Comparison of ENCODE assay signal across 35 cellular contexts in the genomic region with DNA sequence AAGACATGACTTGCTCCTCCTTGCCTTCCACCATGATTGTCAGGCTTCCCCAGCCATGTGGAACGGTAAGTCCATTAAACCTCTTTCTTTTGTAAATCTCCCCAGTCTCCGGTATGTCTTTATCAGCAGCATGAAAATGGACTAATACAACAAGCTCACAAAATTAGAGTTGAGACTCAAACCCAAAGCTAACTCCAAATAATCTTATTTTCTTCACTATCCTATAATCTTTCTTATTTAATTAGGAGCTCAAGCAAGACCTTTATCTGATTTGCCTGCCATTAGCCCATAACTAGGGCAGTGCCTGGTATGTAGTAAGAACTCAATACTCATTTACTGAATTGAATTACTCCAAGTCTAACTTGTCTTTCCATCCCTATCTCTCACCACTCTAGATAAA.
"Had no signal": no experiment of that assay in that cellular context is flagged by ENCODE, and none has a peak within 500 bp of the region (broad histone marks: within the 10 kb centered on the region; RNA-seq: fewer than 3 reads in every experiment).

No MANE protein-coding gene starts in this region.

- H3K4me3 Mint-ChIP-seq: activated CD4-positive, alpha-beta memory T cell treated with anti-CD3 and anti-CD28 coated beads, Interleukin-2, amount 10 ng/mL, durations not matched to agents 7 days and 5 days; activated CD4-positive, alpha-beta T cell treated with anti-CD3 and anti-CD28 coated beads for 36 hours; activated CD8-positive, alpha-beta memory T cell treated with anti-CD3 and anti-CD28 coated beads, Interleukin-2, amount 10 ng/mL, durations not matched to agents 7 days and 5 days; activated CD8-positive, alpha-beta T cell treated with anti-CD3 and anti-CD28 coated beads, Interleukin-2, amount 10 ng/mL, durations not matched to agents 7 days and 5 days; activated naive CD4-positive, alpha-beta T cell treated with anti-CD3 and anti-CD28 coated beads, Interleukin-2, amount 10 ng/mL, durations not matched to agents 7 days and 5 days; activated naive CD4-positive, alpha-beta T cell treated with anti-CD3 and anti-CD28 coated beads, Interleukin-2, amount 50 U/mL, for 24 hours; activated naive CD8-positive, alpha-beta T cell; activated naive CD8-positive, alpha-beta T cell treated with anti-CD3 and anti-CD28 coated beads, Interleukin-2, amount 10 ng/mL, durations not matched to agents 7 days and 5 days; activated naive CD8-positive, alpha-beta T cell treated with anti-CD3 and anti-CD28 coated beads, Interleukin-2, amount 50 U/mL, for 24 hours; activated T-cell treated with anti-CD3 and anti-CD28 coated beads, Interleukin-2, amount 50 U/mL, for 24 hours; brain; central memory CD8-positive, alpha-beta T cell; T-helper 1 cell treated with Interleukin-12 subunit alpha and Interleukin-12 subunit beta and Interleukin-4 antibody, amounts not matched to agents 30 μg/mL and 1 μg/mL, for 36 hours; T-helper 2 cell treated with Interferon-gamma antibody and Interleukin-4, amounts not matched to agents 5 μg/mL and 100 μg/mL, for 36 hours; WTC11 had no signal

- DNase-seq: activated CD4-positive, alpha-beta memory T cell treated with anti-CD3 and anti-CD28 coated beads, Interleukin-2, amount 10 ng/mL, durations not matched to agents 7 days and 5 days; activated CD4-positive, alpha-beta T cell treated with anti-CD3 and anti-CD28 coated beads for 1 hour; activated CD4-positive, alpha-beta T cell treated with anti-CD3 and anti-CD28 coated beads for 36 hours; activated CD4-positive, alpha-beta T cell treated with anti-CD3 and anti-CD28 coated beads for 48 hours; activated CD4-positive, alpha-beta T cell treated with anti-CD3 and anti-CD28 coated beads, Interleukin-2, amount 50 U/mL, for 1 hour; activated CD4-positive, alpha-beta T cell treated with anti-CD3 and anti-CD28 coated beads, Interleukin-2, amount 50 U/mL, for 48 hours; activated CD4-positive, CD25-positive, alpha-beta regulatory T cell; activated CD8-positive, alpha-beta memory T cell treated with anti-CD3 and anti-CD28 coated beads for 24 hours; activated CD8-positive, alpha-beta memory T cell treated with anti-CD3 and anti-CD28 coated beads, Interleukin-2, amount 10 ng/mL, durations not matched to agents 7 days and 5 days; activated CD8-positive, alpha-beta memory T cell treated with anti-CD3 and anti-CD28 coated beads, Interleukin-2, amount 50 U/mL, for 48 hours; activated CD8-positive, alpha-beta T cell treated with anti-CD3 and anti-CD28 coated beads, Interleukin-2, amount 10 ng/mL, durations not matched to agents 7 days and 5 days; activated effector memory CD4-positive, alpha-beta T cell treated with Interleukin-2 at 50 U/mL for 16 hours; activated gamma-delta T cell; activated naive CD4-positive, alpha-beta T cell treated with anti-CD3 and anti-CD28 coated beads, Interleukin-2, amount 10 ng/mL, durations not matched to agents 7 days and 5 days; activated naive CD4-positive, alpha-beta T cell treated with Interleukin-2 at 50 U/mL for 16 hours; activated naive CD8-positive, alpha-beta T cell treated with anti-CD3 and anti-CD28 coated beads, Interleukin-2, amount 10 ng/mL, durations not matched to agents 7 days and 5 days; activated naive CD8-positive, alpha-beta T cell treated with anti-CD3 and anti-CD28 coated beads, Interleukin-2, amount 50 U/mL, for 24 hours; activated T-cell treated with anti-CD3 and anti-CD28 coated beads, Interleukin-2, amount 50 U/mL, for 24 hours; activated T-cell treated with anti-CD3 and anti-CD28 coated beads, Interleukin-2, amount 50 U/mL, for 48 hours; amygdala; anterior cingulate cortex; caudate nucleus; cerebellar nuclear complex; T-helper 1 cell; T-helper 2 cell; T-helper 9 cell had no signal

- H3K27me3 Mint-ChIP-seq: activated naive CD4-positive, alpha-beta T cell treated with anti-CD3 and anti-CD28 coated beads, Interleukin-2, amount 10 ng/mL, durations not matched to agents 7 days and 5 days; activated naive CD8-positive, alpha-beta T cell treated with anti-CD3 and anti-CD28 coated beads, Interleukin-2, amount 10 ng/mL, durations not matched to agents 7 days and 5 days; central memory CD8-positive, alpha-beta T cell had no signal

- H3K4me1 Mint-ChIP-seq: activated CD4-positive, alpha-beta memory T cell treated with anti-CD3 and anti-CD28 coated beads, Interleukin-2, amount 10 ng/mL, durations not matched to agents 7 days and 5 days; activated CD4-positive, alpha-beta T cell treated with anti-CD3 and anti-CD28 coated beads for 36 hours; activated CD8-positive, alpha-beta memory T cell treated with anti-CD3 and anti-CD28 coated beads, Interleukin-2, amount 10 ng/mL, durations not matched to agents 7 days and 5 days; activated naive CD4-positive, alpha-beta T cell treated with anti-CD3 and anti-CD28 coated beads, Interleukin-2, amount 10 ng/mL, durations not matched to agents 7 days and 5 days; activated naive CD4-positive, alpha-beta T cell treated with anti-CD3 and anti-CD28 coated beads, Interleukin-2, amount 50 U/mL, for 24 hours; activated naive CD8-positive, alpha-beta T cell treated with anti-CD3 and anti-CD28 coated beads, Interleukin-2, amount 10 ng/mL, durations not matched to agents 7 days and 5 days; activated naive CD8-positive, alpha-beta T cell treated with anti-CD3 and anti-CD28 coated beads, Interleukin-2, amount 50 U/mL, for 24 hours; central memory CD8-positive, alpha-beta T cell had no signal

- H3K36me3 Mint-ChIP-seq: activated CD8-positive, alpha-beta memory T cell treated with anti-CD3 and anti-CD28 coated beads, Interleukin-2, amount 10 ng/mL, durations not matched to agents 7 days and 5 days; activated naive CD4-positive, alpha-beta T cell treated with anti-CD3 and anti-CD28 coated beads, Interleukin-2, amount 10 ng/mL, durations not matched to agents 7 days and 5 days; activated naive CD4-positive, alpha-beta T cell treated with anti-CD3 and anti-CD28 coated beads, Interleukin-2, amount 50 U/mL, for 24 hours; activated naive CD8-positive, alpha-beta T cell; activated naive CD8-positive, alpha-beta T cell treated with anti-CD3 and anti-CD28 coated beads, Interleukin-2, amount 10 ng/mL, durations not matched to agents 7 days and 5 days; brain had no signal

- ATAC-seq: activated CD4-positive, alpha-beta T cell treated with anti-CD3 and anti-CD28 coated beads for 36 hours; activated CD4-positive, CD25-positive, alpha-beta regulatory T cell treated with anti-CD3 and anti-CD28 coated beads, Interleukin-2, amount 50 U/mL, for 24 hours; activated CD8-positive, alpha-beta memory T cell treated with anti-CD3 and anti-CD28 coated beads, Interleukin-2, amount 10 ng/mL, durations not matched to agents 7 days and 5 days; activated CD8-positive, alpha-beta T cell treated with anti-CD3 and anti-CD28 coated beads, Interleukin-2, amount 10 ng/mL, durations not matched to agents 7 days and 5 days; activated naive CD8-positive, alpha-beta T cell treated with anti-CD3 and anti-CD28 coated beads, Interleukin-2, amount 50 U/mL, for 24 hours; WTC11 had no signal

- H3K9me3 Mint-ChIP-seq: activated CD4-positive, alpha-beta memory T cell treated with anti-CD3 and anti-CD28 coated beads, Interleukin-2, amount 10 ng/mL, durations not matched to agents 7 days and 5 days; activated naive CD4-positive, alpha-beta T cell treated with anti-CD3 and anti-CD28 coated beads, Interleukin-2, amount 10 ng/mL, durations not matched to agents 7 days and 5 days; activated T-cell treated with anti-CD3 and anti-CD28 coated beads, Interleukin-2, amount 50 U/mL, for 24 hours; activated T-helper 2 cell treated with anti-CD3 and anti-CD28 coated beads, Interferon-gamma antibody, Interleukin-2, Interleukin-4, amounts not matched to agents 10 μg/mL and 5 μg/mL and 100 μg/mL, durations not matched to agents 14 hours and 24 hours and 36 hours; central memory CD8-positive, alpha-beta T cell; T-helper 1 cell treated with Interleukin-12 subunit alpha and Interleukin-12 subunit beta and Interleukin-4 antibody, amounts not matched to agents 30 μg/mL and 1 μg/mL, for 36 hours; T-helper 2 cell treated with Interferon-gamma antibody and Interleukin-4, amounts not matched to agents 5 μg/mL and 100 μg/mL, for 36 hours had no signal

- H3K27ac Mint-ChIP-seq: activated CD4-positive, alpha-beta memory T cell treated with anti-CD3 and anti-CD28 coated beads, Interleukin-2, amount 10 ng/mL, durations not matched to agents 7 days and 5 days; activated CD4-positive, alpha-beta T cell treated with anti-CD3 and anti-CD28 coated beads for 36 hours; activated CD8-positive, alpha-beta memory T cell treated with anti-CD3 and anti-CD28 coated beads, Interleukin-2, amount 10 ng/mL, durations not matched to agents 7 days and 5 days; activated CD8-positive, alpha-beta T cell treated with anti-CD3 and anti-CD28 coated beads, Interleukin-2, amount 10 ng/mL, durations not matched to agents 7 days and 5 days; activated naive CD4-positive, alpha-beta T cell treated with anti-CD3 and anti-CD28 coated beads, Interleukin-2, amount 10 ng/mL, durations not matched to agents 7 days and 5 days; activated naive CD4-positive, alpha-beta T cell treated with anti-CD3 and anti-CD28 coated beads, Interleukin-2, amount 50 U/mL, for 24 hours; activated naive CD8-positive, alpha-beta T cell; activated naive CD8-positive, alpha-beta T cell treated with anti-CD3 and anti-CD28 coated beads, Interleukin-2, amount 10 ng/mL, durations not matched to agents 7 days and 5 days; activated naive CD8-positive, alpha-beta T cell treated with anti-CD3 and anti-CD28 coated beads, Interleukin-2, amount 50 U/mL, for 24 hours; activated T-cell treated with anti-CD3 and anti-CD28 coated beads, Interleukin-2, amount 50 U/mL, for 24 hours; activated T-helper 2 cell treated with anti-CD3 and anti-CD28 coated beads, Interferon-gamma antibody, Interleukin-2, Interleukin-4, amounts not matched to agents 10 μg/mL and 5 μg/mL and 100 μg/mL, durations not matched to agents 14 hours and 24 hours and 36 hours; brain; T-helper 1 cell treated with Interleukin-12 subunit alpha and Interleukin-12 subunit beta and Interleukin-4 antibody, amounts not matched to agents 30 μg/mL and 1 μg/mL, for 36 hours; T-helper 2 cell treated with Interferon-gamma antibody and Interleukin-4, amounts not matched to agents 5 μg/mL and 100 μg/mL, for 36 hours; WTC11 had no signal
